Comparison of ENCODE assay signal across 8 cellular contexts in genomic region chr19:42450314-42450934, GRCh38. TPM values are rescaled to one million over a fixed set of nuclear protein-coding genes. Genes with fewer than 3 reads are reported as not detected.
A peak's percentile ranks its signal among the peaks of the same experiment; 100 is the strongest.
DNase-seq lines count a peak whose midpoint lies in the region; ATAC-seq and TF ChIP-seq lines count a peak whose summit lies in the region.

No MANE protein-coding gene starts in this region.

- no peaks in the 10 kb centered on the region for H3K9me3 ChIP-seq in hepatocyte (ENCODE audit: low read depth)
- H3K9me3 ChIP-seq in skeletal muscle satellite cell (replicated peaks; ENCODE audit: low read length) = no peaks in the 10 kb centered on the region

- H3K4me1 ChIP-seq in hepatocyte (ENCODE audit: insufficient read depth) (peaks cover 7% of the 10 kb centered on the region), skeletal muscle satellite cell (ENCODE audit: control insufficient read depth, insufficient read depth, low read length) (peaks cover 4% of the 10 kb centered on the region)

- DNase-seq in G401 (ENCODE audit: low spot score) (peak; percentile 90), HFF-Myc (ENCODE audit: extremely low read depth, low read depth) (peak; percentile 66), NCI-H146 treated with DMSO at 0.1 percent for 48 hours (lab: John Stamatoyannopoulos, UW; ENCODE audit: unreplicated experiment) (peak; percentile 84), T1000 (lab: John Stamatoyannopoulos, UW) (peak; percentile 56), astrocyte of the hippocampus (ENCODE audit: low read depth, low spot score) (peak; percentile 87), hepatocyte (ENCODE audit: low spot score) (peak; percentile 93)

- TF ChIP-seq CTCF in HFF-Myc (IDR thresholded peaks at IDR 0.05; ENCODE audit: low read depth, low read length, missing control alignments) = peak; percentile 81
- TF ChIP-seq CTCF in hepatocyte (IDR thresholded peaks at IDR 0.05; ENCODE audit: poor library complexity) = peak; percentile 91

- no peaks in the 10 kb centered on the region for H3K27me3 ChIP-seq in hepatocyte
- peaks cover 56% of the 10 kb centered on the region for H3K27me3 ChIP-seq in skeletal muscle satellite cell (ENCODE audit: control insufficient read depth, insufficient read depth, low read length)

- H3K9ac ChIP-seq in skeletal muscle satellite cell (ENCODE audit: low read depth, low read length) = no peak overlapping the region

- in situ Hi-C loops in G401 (cut with HindIII; ENCODE audit: low sequenced_read_pairs) = no loop called here

- no peak overlapping the region for H2AFZ ChIP-seq in hepatocyte

- ATAC-seq in GM18519 (IDR thresholded peaks at IDR 0.05; ENCODE audit: low FRiP score, unreplicated experiment) = no peak

- no peaks in the 10 kb centered on the region for H3K79me2 ChIP-seq in hepatocyte

- H3K4me3 ChIP-seq in HFF-Myc (replicated peaks; ENCODE audit: low read depth, low read length) (no peak overlapping the region), hepatocyte (no peak overlapping the region), skeletal muscle satellite cell (ENCODE audit: low read length) (no peak overlapping the region)

- WGBS in hepatocyte (ENCODE audit: low lambda C conversion rate, missing lambda C conversion rate) = 0% methylated on average over 3 of the region's 3 CpGs

- H3K4me2 ChIP-seq in hepatocyte (no peak overlapping the region), skeletal muscle satellite cell (ENCODE audit: low read length) (peak overlapping the region; percentile 26)

- H3K9me2 ChIP-seq in hepatocyte (replicated peaks; ENCODE audit: insufficient read depth) = no peaks in the 10 kb centered on the region

- H4K20me1 ChIP-seq in hepatocyte (ENCODE audit: insufficient read depth, poor library complexity, severe bottlenecking) = no peaks in the 10 kb centered on the region

- H3K27ac ChIP-seq in hepatocyte = peak overlapping the region; percentile 88

- H3K36me3 ChIP-seq in hepatocyte (replicated peaks; ENCODE audit: insufficient read depth, low read depth) (no peaks in the 10 kb centered on the region), skeletal muscle satellite cell (ENCODE audit: insufficient read depth, low read length) (no peaks in the 10 kb centered on the region)

RNA-seq across cellular contexts. Expression of gene CXCL17, which starts 7.7 kb away (rescaled TPM):
- total RNA-seq in G401 (2014; rRNA removed; shearing (Covaris generic)) = not detected in 2 replicates
- 4.4 and 6.7 TPM in 2 replicates for total RNA-seq in hepatocyte
- 15.3 and 16.7 TPM in 2 replicates for polyA plus RNA-seq in hepatocyte
- total RNA-seq in skeletal muscle satellite cell (2012; rRNA removed) = not detected in 2 replicates

RNA-seq across cellular contexts. Expression of gene LIPE, which starts 23.2 kb away (rescaled TPM):
- 26.5 and 29.0 TPM in 2 replicates for total RNA-seq in G401 (2014; rRNA removed; shearing (Covaris generic))
- total RNA-seq in hepatocyte = 6.4 and 11.2 TPM in 2 replicates
- 5.4 and 7.1 TPM in 2 replicates for polyA plus RNA-seq in hepatocyte
- 1.5 TPM in 2 replicates for total RNA-seq in skeletal muscle satellite cell (2012; rRNA removed)
